In genomic region chr4:57044996-57045395, GRCh38 we compare ENCODE assay signal across 11 cellular contexts.
A peak's percentile ranks its signal among the peaks of the same experiment; 100 is the strongest.
DNase-seq lines count a peak whose midpoint lies in the region; ATAC-seq and TF ChIP-seq lines count a peak whose summit lies in the region.
"Had no signal": no experiment of that assay in that cellular context is flagged by ENCODE, and none has a peak within 500 bp of the region (broad histone marks: within the 10 kb centered on the region; RNA-seq: fewer than 3 reads in every experiment).

No MANE protein-coding gene starts in this region.

- no peak overlapping the region for H3K4me3 ChIP-seq in brain microvascular endothelial cell (ENCODE audit: low read depth, low read length)
- no peak overlapping the region for H3K4me3 ChIP-seq in muscle layer of duodenum (ENCODE audit: low read depth in 1 of 2, low read length in 2 of 2)
- H3K4me3 ChIP-seq in tibial artery = no peak overlapping the region

- H3K27me3 ChIP-seq in brain microvascular endothelial cell (replicated peaks) (no peaks in the 10 kb centered on the region), muscle layer of duodenum (ENCODE audit: low read depth, low read length) (no peaks in the 10 kb centered on the region), tibial artery (no peaks in the 10 kb centered on the region)

- DNase-seq in HT1080 (ENCODE audit: low read depth) (peak; percentile 29), brain microvascular endothelial cell (no peak), tibial artery (no peak), SW480 (ENCODE audit: low spot score) (no peak), HT-29 (ENCODE audit: low spot score) (no peak)
- DNase-seq: activated T-cell treated with anti-CD3 and anti-CD28 coated beads, Interleukin-2, amount 50 U/mL, for 48 hours; anterior cingulate cortex; Caco-2; effector memory CD8-positive, alpha-beta T cell had no signal

- intact Hi-C loops in tibial artery (cut with DNase I; ENCODE audit: low total_unique reads) = loop anchor here (5.0 kb wide), 1 partner anchor 62 kb away; no protein-coding TSS in a partner anchor

- H3K27ac ChIP-seq in brain microvascular endothelial cell (peak overlapping the region; percentile 53), muscle layer of duodenum (ENCODE audit: low read length) (peak overlapping the region; percentile 62), tibial artery (peak overlapping the region; percentile 79 to 82)

- H3K4me1 ChIP-seq in muscle layer of duodenum (ENCODE audit: control insufficient read depth in 1 of 2, insufficient read depth in 2 of 2, low read length in 2 of 2) = peaks cover 15 to 16% of the 10 kb centered on the region in 2 donors
- H3K4me1 ChIP-seq in tibial artery = peaks cover 5 to 99% (median 71%) of the 10 kb centered on the region in 4 donors

- H3K36me3 ChIP-seq in brain microvascular endothelial cell (replicated peaks) (peaks cover 29% of the 10 kb centered on the region), muscle layer of duodenum (ENCODE audit: control insufficient read depth in 1 of 2, insufficient read depth in 2 of 2, low read length in 2 of 2) (peaks cover 0 to 11% of the 10 kb centered on the region in 2 donors), tibial artery (no peaks in the 10 kb centered on the region)

- peak; percentile 16 for TF ChIP-seq CTCF in brain microvascular endothelial cell (IDR thresholded peaks at IDR 0.05; ENCODE audit: low read depth, low read length, missing control alignments)
- no peak for TF ChIP-seq CTCF in tibial artery (IDR thresholded peaks at IDR 0.05)

- H3K9me3 ChIP-seq in muscle layer of duodenum (ENCODE audit: control insufficient read depth in 1 of 2, low read length in 2 of 2) (no peaks in the 10 kb centered on the region), tibial artery (no peaks in the 10 kb centered on the region)

- in situ Hi-C loops in brain microvascular endothelial cell (cut with HindIII; ENCODE audit: low pct_ligation_motif_present, low sequenced_read_pairs) = no loop called here

- ATAC-seq in GM21528 (IDR thresholded peaks at IDR 0.05; ENCODE audit: low FRiP score, unreplicated experiment) = no peak
- ATAC-seq: effector memory CD8-positive, alpha-beta T cell had no signal
